Comparison of ENCODE assay signal across 1 cellular context in genomic region chr11:62905927-62906531, GRCh38.
TF ChIP-seq lines count a peak whose summit lies in the region.

No MANE protein-coding gene starts in this region.

TF ChIP-seq in HCT116, 20 proteins besides CTCF, POLR2A, EP300 and RAD21 (continued from another document):
- no peak for TF ChIP-seq ATF3 (IDR thresholded peaks at IDR 0.05)
- no peak for TF ChIP-seq ZBTB33 (IDR thresholded peaks at IDR 0.05; ENCODE audit: extremely low read depth, insufficient replicate concordance, low read length)
- TF ChIP-seq ZFX (IDR thresholded peaks at IDR 0.05), result no peak
- TF ChIP-seq YY1 (IDR thresholded peaks at IDR 0.05; ENCODE audit: extremely low read depth, insufficient replicate concordance, low read depth, low read length), result no peak
- TF ChIP-seq SIN3A (IDR thresholded peaks at IDR 0.05; ENCODE audit: low read depth), result no peak
